8 cellular contexts compared by ENCODE assay signal in the genomic region with DNA sequence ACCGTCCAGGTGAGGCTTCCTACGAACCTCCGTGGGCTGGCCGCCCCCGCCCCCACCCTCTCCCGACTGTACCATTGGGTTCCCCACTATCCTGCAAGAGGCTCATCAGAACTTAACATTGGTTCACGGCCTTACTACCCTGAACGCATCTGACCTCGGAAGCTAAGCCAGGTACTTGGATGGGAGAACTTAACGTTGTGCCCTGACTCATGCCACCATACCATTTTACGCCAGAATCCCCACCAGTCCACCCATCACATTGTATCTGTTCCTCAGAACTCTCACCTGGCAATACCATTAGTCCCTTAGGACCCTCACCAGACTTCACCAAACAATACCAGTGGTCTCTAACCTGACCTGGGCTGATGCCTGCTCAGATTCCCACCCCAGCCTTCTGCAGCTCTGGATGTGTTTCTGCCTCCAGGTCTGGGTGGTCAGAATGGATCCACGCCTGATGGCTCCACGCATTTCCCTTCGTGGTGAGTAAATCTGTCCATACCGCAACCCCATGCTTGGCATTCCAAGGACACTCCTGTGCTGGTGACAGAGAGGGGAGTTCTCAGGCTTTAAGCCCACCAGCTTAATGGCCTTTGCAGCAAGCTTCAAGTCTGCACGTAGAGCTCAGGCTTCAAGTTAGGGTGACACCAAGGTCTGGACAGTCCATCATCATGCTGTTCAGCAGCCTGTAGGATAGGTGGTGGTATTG. TPM values are rescaled to one million over a fixed set of nuclear protein-coding genes. Genes with fewer than 3 reads are reported as not detected.
A peak's percentile ranks its signal among the peaks of the same experiment; 100 is the strongest.
DNase-seq lines count a peak whose midpoint lies in the region; ATAC-seq and TF ChIP-seq lines count a peak whose summit lies in the region.

No MANE protein-coding gene starts in this region.

- H3K9me3 ChIP-seq in SJCRH30 (replicated peaks) (no peaks in the 10 kb centered on the region), esophagus muscularis mucosa (no peaks in the 10 kb centered on the region), trophoblast cell (ENCODE audit: insufficient read depth, low read depth, low read length) (peaks cover 2% of the 10 kb centered on the region)

- H3K79me2 ChIP-seq in trophoblast cell (ENCODE audit: control insufficient read depth, insufficient read depth, low read length, poor library complexity), result peaks cover 19% of the 10 kb centered on the region

- H3K27ac ChIP-seq in SJCRH30, result peak overlapping the region; percentile 56
- H3K27ac ChIP-seq in esophagus muscularis mucosa (replicated peaks in 1 of 4), result peak overlapping the region; percentile 94 to 100 (median 98)
- peak overlapping the region; percentile 86 for H3K27ac ChIP-seq in trophoblast cell (ENCODE audit: low read depth, low read length)

- H3K18ac ChIP-seq in trophoblast cell (ENCODE audit: low read length), result peak overlapping the region; percentile 51

- peak overlapping the region; percentile 93 for H3K4me3 ChIP-seq in GM06990 (replicated peaks; ENCODE audit: low read depth, low read length)
- peak overlapping the region; percentile 63 for H3K4me3 ChIP-seq in SJCRH30
- H3K4me3 ChIP-seq in esophagus muscularis mucosa, result peak overlapping the region; percentile 74 to 98 (median 90)
- peak overlapping the region; percentile 87 for H3K4me3 ChIP-seq in trophoblast cell (ENCODE audit: low read depth, low read length)

- no peak for TF ChIP-seq EP300 in esophagus muscularis mucosa (IDR thresholded peaks at IDR 0.05)

- no peaks in the 10 kb centered on the region for H3K27me3 ChIP-seq in GM06990 (replicated peaks; ENCODE audit: control insufficient read depth, insufficient read depth, low read length)
- H3K27me3 ChIP-seq in SJCRH30, result no peaks in the 10 kb centered on the region
- H3K27me3 ChIP-seq in esophagus muscularis mucosa, result no peaks in the 10 kb centered on the region
- no peaks in the 10 kb centered on the region for H3K27me3 ChIP-seq in trophoblast cell (ENCODE audit: insufficient read depth, low read length)

- H2AFZ ChIP-seq in trophoblast cell (ENCODE audit: insufficient read depth, low read length, poor library complexity), result peak overlapping the region; percentile 19

- peak overlapping the region; percentile 94 for H3K9ac ChIP-seq in trophoblast cell (ENCODE audit: low read length)

- ATAC-seq in GM18907 (IDR thresholded peaks at IDR 0.05; ENCODE audit: unreplicated experiment) (no peak), GM21423 (IDR thresholded peaks at IDR 0.05; ENCODE audit: unreplicated experiment) (no peak)

- H3K4ac ChIP-seq in trophoblast cell (ENCODE audit: low read depth, low read length), result peak overlapping the region; percentile 30

- peak overlapping the region; percentile 88 for H3K14ac ChIP-seq in trophoblast cell (ENCODE audit: low read length)

- peaks cover 18% of the 10 kb centered on the region for H3K79me1 ChIP-seq in trophoblast cell (ENCODE audit: low read length)

- TF ChIP-seq POLR2A in esophagus muscularis mucosa (IDR thresholded peaks at IDR 0.05; ENCODE audit: low read depth), result no peak

- H3K23ac ChIP-seq in trophoblast cell (ENCODE audit: low read length), result no peak overlapping the region

- H4K8ac ChIP-seq in trophoblast cell (ENCODE audit: low read depth, low read length), result peak overlapping the region; percentile 84

- H2BK120ac ChIP-seq in trophoblast cell (ENCODE audit: insufficient read depth, low read length, poor library complexity), result peak overlapping the region; percentile 46

- 41% methylated on average over 11 of the region's 16 CpGs for WGBS in esophagus muscularis mucosa
- no CpG with 5 or more reads among the region's 16 CpGs for WGBS in trophoblast cell (ENCODE audit: extremely low coverage, insufficient coverage, insufficient read length)

- peak overlapping the region; percentile 83 for H4K91ac ChIP-seq in trophoblast cell (ENCODE audit: low read depth, low read length)

- peak overlapping the region; percentile 19 for H2BK5ac ChIP-seq in trophoblast cell (ENCODE audit: low read depth, low read length, poor library complexity)

- DNase-seq in GM06990 (ENCODE audit: extremely low read depth, insufficient read length) (no peak), SJCRH30 (no peak), esophagus muscularis mucosa (ENCODE audit: extremely low spot score) (no peak), trophoblast cell (no peak), NOMO-1 treated with DMSO at 0.1 percent for 48 hours (lab: John Stamatoyannopoulos, UW; ENCODE audit: unreplicated experiment) (no peak)
- DNase-seq in activated CD4-positive, alpha-beta T cell treated with anti-CD3 and anti-CD28 coated beads, Interleukin-2, amount 50 U/mL, for 1 hour, result no peak

- H3K4me1 ChIP-seq in SJCRH30 (peaks cover 31% of the 10 kb centered on the region), esophagus muscularis mucosa (peaks cover 56 to 71% (median 65%) of the 10 kb centered on the region in 4 donors), trophoblast cell (ENCODE audit: control insufficient read depth in 1 of 2, insufficient read depth in 2 of 2, low read length in 2 of 2) (peaks cover 21 to 32% of the 10 kb centered on the region in 2 experiments)

- H3K36me3 ChIP-seq in GM06990 (ENCODE audit: control insufficient read depth, insufficient read depth, low read length) (peaks cover 10% of the 10 kb centered on the region), SJCRH30 (peaks cover 6% of the 10 kb centered on the region; the same call in 1 of the 2 replicates), esophagus muscularis mucosa (peaks cover 2 to 38% (median 34%) of the 10 kb centered on the region in 4 donors), trophoblast cell (ENCODE audit: control insufficient read depth in 1 of 2, insufficient read depth in 2 of 2, low read length in 2 of 2) (peaks cover 2 to 11% of the 10 kb centered on the region in 2 experiments)

- TF ChIP-seq CTCF in GM06990 (IDR thresholded peaks at IDR 0.05; ENCODE audit: insufficient read depth, low read length, poor library complexity, severe bottlenecking) (no peak), esophagus muscularis mucosa (IDR thresholded peaks at IDR 0.05) (no peak)

- peak overlapping the region; percentile 76 for H4K12ac ChIP-seq in trophoblast cell (ENCODE audit: low read depth, low read length)

- intact Hi-C loops in esophagus muscularis mucosa (cut with DNase I), result loop anchor here (5.0 kb wide), 1 partner anchor 55 kb away; the partner anchor contains the start of gene GPX1

- H2AK5ac ChIP-seq in trophoblast cell (ENCODE audit: low read length), result peak overlapping the region; percentile 44

- H2BK12ac ChIP-seq in trophoblast cell (ENCODE audit: low read length), result no peak overlapping the region

- peak overlapping the region; percentile 87 for H3K4me2 ChIP-seq in trophoblast cell (ENCODE audit: low read length)

RNA-seq across cellular contexts. Expression of gene TCTA, which starts 0.6 kb away (rescaled TPM):
- total RNA-seq in SJCRH30 (2014; rRNA removed; shearing (Covaris generic)), result 12.8 and 13.1 TPM in 2 replicates
- total RNA-seq in esophagus muscularis mucosa, result 10 to 100 TPM; 22.0 to 29.8 (median 26.2) TPM
- 6.3 and 6.5 TPM in 2 replicates for polyA plus RNA-seq in trophoblast cell (2013)

RNA-seq across cellular contexts. Expression of gene RHOA, which starts 1.0 kb away (rescaled TPM):
- total RNA-seq in SJCRH30 (2014; rRNA removed; shearing (Covaris generic)), result 321 and 323 TPM in 2 replicates
- 100 to 1,000 TPM; 380 to 521 (median 480) TPM for total RNA-seq in esophagus muscularis mucosa
- polyA plus RNA-seq in trophoblast cell (2013), result 556 and 567 TPM in 2 replicates

RNA-seq across cellular contexts. Expression of gene AMT, which starts 9.5 kb away (rescaled TPM):
- 0.26 TPM in 1 of 2 replicates, not detected in the other for total RNA-seq in SJCRH30 (2014; rRNA removed; shearing (Covaris generic))
- total RNA-seq in esophagus muscularis mucosa, result 1 to 10 TPM; 1.7 to 5.8 (median 3.8) TPM
- 8.2 and 8.8 TPM in 2 replicates for polyA plus RNA-seq in trophoblast cell (2013)

RNA-seq across cellular contexts. Expression of gene NICN1, which starts 16.3 kb away (rescaled TPM):
- total RNA-seq in SJCRH30 (2014; rRNA removed; shearing (Covaris generic)), result 2.4 and 2.6 TPM in 2 replicates
- total RNA-seq in esophagus muscularis mucosa, result 10 to 100 TPM in 1 of 4 donors, 1 to 10 TPM in 3; 4.5 to 11.4 (median 7.4) TPM
- polyA plus RNA-seq in trophoblast cell (2013), result 11.3 and 12.5 TPM in 2 replicates

RNA-seq across cellular contexts. Expression of gene GPX1, which starts 54.6 kb away (rescaled TPM):
- total RNA-seq in SJCRH30 (2014; rRNA removed; shearing (Covaris generic)), result 128 and 148 TPM in 2 replicates
- 100 to 1,000 TPM; 154 to 295 (median 226) TPM for total RNA-seq in esophagus muscularis mucosa
- 163 and 164 TPM in 2 replicates for polyA plus RNA-seq in trophoblast cell (2013)
